Comparison of ENCODE assay signal across 1 cellular context in genomic region chr2:218395826-218396687, GRCh38.
TF ChIP-seq lines count a peak whose summit lies in the region.

No MANE protein-coding gene starts in this region.

TF ChIP-seq in GM12878, 131 proteins besides CTCF, POLR2A, EP300 and RAD21 (continued from another document and continues in another):
- TF ChIP-seq IRF5 (IDR thresholded peaks at IDR 0.05; ENCODE audit: borderline replicate concordance) (no peak), KDM1A (IDR thresholded peaks at IDR 0.05; ENCODE audit: borderline replicate concordance) (no peak), ZNF622 (IDR thresholded peaks at IDR 0.05) (no peak), NFIC (IDR thresholded peaks at IDR 0.05; ENCODE audit: low read depth, low read length) (peak; percentile 52; the same call in 1 of the 2 replicates), SREBF1 (IDR thresholded peaks at IDR 0.05; ENCODE audit: low read length) (no peak), PAX8 (IDR thresholded peaks at IDR 0.05) (no peak), ATF3 (IDR thresholded peaks at IDR 0.05; ENCODE audit: borderline replicate concordance, extremely low read depth, low read depth, low read length) (no peak), WRNIP1 (IDR thresholded peaks at IDR 0.05; ENCODE audit: borderline replicate concordance, low read depth, low read length) (no peak), MYC (IDR thresholded peaks at IDR 0.05; ENCODE audit: insufficient read depth, insufficient read length, insufficient replicate concordance, low read length, severe bottlenecking) (no peak), POU2F2 (IDR thresholded peaks at IDR 0.05; ENCODE audit: borderline replicate concordance, low read depth, low read length) (0 out of 3 replicates have a peak, but pooled peaks have one; percentile 65), NR2C1 (IDR thresholded peaks at IDR 0.05) (no peak), RBBP5 (conservative IDR thresholded peaks at IDR 0.05) (no peak), SREBF2 (IDR thresholded peaks at IDR 0.05; ENCODE audit: low read length) (no peak), ZNF217 (IDR thresholded peaks at IDR 0.05) (no peak), HDAC2 (IDR thresholded peaks at IDR 0.05) (no peak), KAT2A (conservative IDR thresholded peaks at IDR 0.05; ENCODE audit: control insufficient read depth, low read depth, low read length) (no peak), CHD1 (IDR thresholded peaks at IDR 0.05; ENCODE audit: low read depth, low read length) (0 out of 2 replicates have a peak, but pooled peaks have one; percentile 64), ZBTB4 (CRISPR knock-in tag; IDR thresholded peaks at IDR 0.05) (no peak), CEBPZ (IDR thresholded peaks at IDR 0.05; ENCODE audit: low read depth, low read length) (no peak), CHD2 (IDR thresholded peaks at IDR 0.05; ENCODE audit: borderline replicate concordance, low read depth, low read length) (no peak; the same call in 1 of the 2 replicates), GATAD2B (conservative IDR thresholded peaks at IDR 0.05; ENCODE audit: low read depth) (peak; percentile 50), MXI1 (IDR thresholded peaks at IDR 0.05; ENCODE audit: low read depth, low read length) (no peak; the same call in 1 of the 2 replicates), TAF1 (IDR thresholded peaks at IDR 0.05; ENCODE audit: borderline replicate concordance, low read depth, low read length) (no peak; the same call in 1 of the 2 replicates), ESRRA (IDR thresholded peaks at IDR 0.05; ENCODE audit: low read length) (no peak; the same call in 1 of the 2 replicates), ETV6 (conservative IDR thresholded peaks at IDR 0.05 in 1 of 2, IDR thresholded peaks at IDR 0.05 in 1 of 2; ENCODE audit: borderline replicate concordance in 1 of 2, low read depth in 1 of 2) (peak in 1 of 2 experiments; percentile 70; a peak in 2 of 4 replicates), STAT1 (conservative IDR thresholded peaks at IDR 0.05) (peak; percentile 61; the same call in 1 of the 2 replicates), SMARCA5 (IDR thresholded peaks at IDR 0.05) (peak; percentile 87), FOS (IDR thresholded peaks at IDR 0.05; ENCODE audit: borderline replicate concordance, extremely low read depth, insufficient read length) (no peak), PBX3 (IDR thresholded peaks at IDR 0.05; ENCODE audit: insufficient replicate concordance, low read depth, low read length) (no peak), NBN (IDR thresholded peaks at IDR 0.05) (peak; percentile 91), POLR2AphosphoS5 (IDR thresholded peaks at IDR 0.05; ENCODE audit: low read length) (no peak), SP1 (IDR thresholded peaks at IDR 0.05; ENCODE audit: low read depth, low read length) (peak; percentile 85), ZBED1 (IDR thresholded peaks at IDR 0.05; ENCODE audit: borderline replicate concordance) (no peak), PML (IDR thresholded peaks at IDR 0.05; ENCODE audit: low read length) (peak; percentile 73; the same call in 1 of the 2 replicates), ZZZ3 (IDR thresholded peaks at IDR 0.05; ENCODE audit: control insufficient read depth, insufficient read length, low read depth) (no peak)
- TF ChIP-seq, protein P1, sequence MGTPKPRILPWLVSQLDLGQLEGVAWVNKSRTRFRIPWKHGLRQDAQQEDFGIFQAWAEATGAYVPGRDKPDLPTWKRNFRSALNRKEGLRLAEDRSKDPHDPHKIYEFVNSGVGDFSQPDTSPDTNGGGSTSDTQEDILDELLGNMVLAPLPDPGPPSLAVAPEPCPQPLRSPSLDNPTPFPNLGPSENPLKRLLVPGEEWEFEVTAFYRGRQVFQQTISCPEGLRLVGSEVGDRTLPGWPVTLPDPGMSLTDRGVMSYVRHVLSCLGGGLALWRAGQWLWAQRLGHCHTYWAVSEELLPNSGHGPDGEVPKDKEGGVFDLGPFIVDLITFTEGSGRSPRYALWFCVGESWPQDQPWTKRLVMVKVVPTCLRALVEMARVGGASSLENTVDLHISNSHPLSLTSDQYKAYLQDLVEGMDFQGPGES (IDR thresholded peaks at IDR 0.05), result peak; percentile 82; the same call in 1 of the 2 replicates
- TF ChIP-seq, protein P2, sequence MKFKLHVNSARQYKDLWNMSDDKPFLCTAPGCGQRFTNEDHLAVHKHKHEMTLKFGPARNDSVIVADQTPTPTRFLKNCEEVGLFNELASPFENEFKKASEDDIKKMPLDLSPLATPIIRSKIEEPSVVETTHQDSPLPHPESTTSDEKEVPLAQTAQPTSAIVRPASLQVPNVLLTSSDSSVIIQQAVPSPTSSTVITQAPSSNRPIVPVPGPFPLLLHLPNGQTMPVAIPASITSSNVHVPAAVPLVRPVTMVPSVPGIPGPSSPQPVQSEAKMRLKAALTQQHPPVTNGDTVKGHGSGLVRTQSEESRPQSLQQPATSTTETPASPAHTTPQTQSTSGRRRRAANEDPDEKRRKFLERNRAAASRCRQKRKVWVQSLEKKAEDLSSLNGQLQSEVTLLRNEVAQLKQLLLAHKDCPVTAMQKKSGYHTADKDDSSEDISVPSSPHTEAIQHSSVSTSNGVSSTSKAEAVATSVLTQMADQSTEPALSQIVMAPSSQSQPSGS (IDR thresholded peaks at IDR 0.05; ENCODE audit: low read length), result peak; percentile 39; the same call in 1 of the 2 replicates
- TF ChIP-seq, protein P3, sequence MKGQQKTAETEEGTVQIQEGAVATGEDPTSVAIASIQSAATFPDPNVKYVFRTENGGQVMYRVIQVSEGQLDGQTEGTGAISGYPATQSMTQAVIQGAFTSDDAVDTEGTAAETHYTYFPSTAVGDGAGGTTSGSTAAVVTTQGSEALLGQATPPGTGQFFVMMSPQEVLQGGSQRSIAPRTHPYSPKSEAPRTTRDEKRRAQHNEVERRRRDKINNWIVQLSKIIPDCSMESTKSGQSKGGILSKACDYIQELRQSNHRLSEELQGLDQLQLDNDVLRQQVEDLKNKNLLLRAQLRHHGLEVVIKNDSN (IDR thresholded peaks at IDR 0.05; ENCODE audit: borderline replicate concordance, extremely low read length, insufficient read depth, low read depth, low read length), result no peak
- TF ChIP-seq, protein P4, sequence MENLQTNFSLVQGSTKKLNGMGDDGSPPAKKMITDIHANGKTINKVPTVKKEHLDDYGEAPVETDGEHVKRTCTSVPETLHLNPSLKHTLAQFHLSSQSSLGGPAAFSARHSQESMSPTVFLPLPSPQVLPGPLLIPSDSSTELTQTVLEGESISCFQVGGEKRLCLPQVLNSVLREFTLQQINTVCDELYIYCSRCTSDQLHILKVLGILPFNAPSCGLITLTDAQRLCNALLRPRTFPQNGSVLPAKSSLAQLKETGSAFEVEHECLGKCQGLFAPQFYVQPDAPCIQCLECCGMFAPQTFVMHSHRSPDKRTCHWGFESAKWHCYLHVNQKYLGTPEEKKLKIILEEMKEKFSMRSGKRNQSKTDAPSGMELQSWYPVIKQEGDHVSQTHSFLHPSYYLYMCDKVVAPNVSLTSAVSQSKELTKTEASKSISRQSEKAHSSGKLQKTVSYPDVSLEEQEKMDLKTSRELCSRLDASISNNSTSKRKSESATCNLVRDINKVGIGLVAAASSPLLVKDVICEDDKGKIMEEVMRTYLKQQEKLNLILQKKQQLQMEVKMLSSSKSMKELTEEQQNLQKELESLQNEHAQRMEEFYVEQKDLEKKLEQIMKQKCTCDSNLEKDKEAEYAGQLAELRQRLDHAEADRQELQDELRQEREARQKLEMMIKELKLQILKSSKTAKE (IDR thresholded peaks at IDR 0.05; ENCODE audit: low read depth, poor library complexity, severe bottlenecking), result peak; percentile 61
- TF ChIP-seq, protein P5, sequence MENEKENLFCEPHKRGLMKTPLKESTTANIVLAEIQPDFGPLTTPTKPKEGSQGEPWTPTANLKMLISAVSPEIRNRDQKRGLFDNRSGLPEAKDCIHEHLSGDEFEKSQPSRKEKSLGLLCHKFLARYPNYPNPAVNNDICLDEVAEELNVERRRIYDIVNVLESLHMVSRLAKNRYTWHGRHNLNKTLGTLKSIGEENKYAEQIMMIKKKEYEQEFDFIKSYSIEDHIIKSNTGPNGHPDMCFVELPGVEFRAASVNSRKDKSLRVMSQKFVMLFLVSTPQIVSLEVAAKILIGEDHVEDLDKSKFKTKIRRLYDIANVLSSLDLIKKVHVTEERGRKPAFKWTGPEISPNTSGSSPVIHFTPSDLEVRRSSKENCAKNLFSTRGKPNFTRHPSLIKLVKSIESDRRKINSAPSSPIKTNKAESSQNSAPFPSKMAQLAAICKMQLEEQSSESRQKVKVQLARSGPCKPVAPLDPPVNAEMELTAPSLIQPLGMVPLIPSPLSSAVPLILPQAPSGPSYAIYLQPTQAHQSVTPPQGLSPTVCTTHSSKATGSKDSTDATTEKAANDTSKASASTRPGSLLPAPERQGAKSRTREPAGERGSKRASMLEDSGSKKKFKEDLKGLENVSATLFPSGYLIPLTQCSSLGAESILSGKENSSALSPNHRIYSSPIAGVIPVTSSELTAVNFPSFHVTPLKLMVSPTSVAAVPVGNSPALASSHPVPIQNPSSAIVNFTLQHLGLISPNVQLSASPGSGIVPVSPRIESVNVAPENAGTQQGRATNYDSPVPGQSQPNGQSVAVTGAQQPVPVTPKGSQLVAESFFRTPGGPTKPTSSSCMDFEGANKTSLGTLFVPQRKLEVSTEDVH (IDR thresholded peaks at IDR 0.05; ENCODE audit: low read depth, partially characterized antibody), result no peak
